In the genomic region with DNA sequence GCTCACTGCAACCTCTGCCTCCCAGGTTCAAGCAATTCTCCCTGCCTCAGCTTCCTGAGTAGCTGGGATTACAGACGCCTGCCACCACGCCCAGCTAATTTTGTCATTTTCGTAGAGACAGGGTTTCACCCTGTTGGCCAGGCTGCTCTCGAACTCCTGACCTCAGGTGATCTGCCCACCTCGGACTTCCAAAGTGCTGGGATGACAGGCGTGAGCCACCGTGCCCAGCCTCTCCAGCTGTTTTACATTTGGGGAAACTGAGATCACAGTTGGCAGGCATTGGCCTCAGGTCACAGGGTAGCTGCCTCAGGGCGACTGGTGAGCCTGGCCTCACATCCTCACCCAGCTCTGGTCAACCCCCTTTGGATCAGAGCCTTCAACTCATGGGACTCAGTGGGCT, we compare ENCODE assay signal across 7 cellular contexts. TPM values are rescaled to one million over a fixed set of nuclear protein-coding genes. Genes with fewer than 3 reads are reported as not detected.
"Had no signal": no experiment of that assay in that cellular context is flagged by ENCODE, and none has a peak within 500 bp of the region (broad histone marks: within the 10 kb centered on the region; RNA-seq: fewer than 3 reads in every experiment).

No MANE protein-coding gene starts in this region.

RNA-seq across cellular contexts. Expression of a gene that starts 40.5 kb away (rescaled TPM):
- total RNA-seq: activated CD4-positive, alpha-beta memory T cell treated with anti-CD3 and anti-CD28 coated beads for 36 hours; activated CD4-positive, alpha-beta T cell treated with anti-CD3 and anti-CD28 coated beads for 36 hours; activated naive CD4-positive, alpha-beta T cell treated with anti-CD3 and anti-CD28 coated beads, Interleukin-2, amount 50 U/mL, for 72 hours; activated T-cell treated with anti-CD3 and anti-CD28 coated beads, Interleukin-2, amount 50 U/mL, for 72 hours; activated T-helper 17 cell treated with anti-CD3 and anti-CD28 coated beads, Interleukin-2, amount 50 U/mL, for 72 hours; SJSA1 had no signal
- polyA plus RNA-seq: SK-N-SH had no signal
